In the genomic region with DNA sequence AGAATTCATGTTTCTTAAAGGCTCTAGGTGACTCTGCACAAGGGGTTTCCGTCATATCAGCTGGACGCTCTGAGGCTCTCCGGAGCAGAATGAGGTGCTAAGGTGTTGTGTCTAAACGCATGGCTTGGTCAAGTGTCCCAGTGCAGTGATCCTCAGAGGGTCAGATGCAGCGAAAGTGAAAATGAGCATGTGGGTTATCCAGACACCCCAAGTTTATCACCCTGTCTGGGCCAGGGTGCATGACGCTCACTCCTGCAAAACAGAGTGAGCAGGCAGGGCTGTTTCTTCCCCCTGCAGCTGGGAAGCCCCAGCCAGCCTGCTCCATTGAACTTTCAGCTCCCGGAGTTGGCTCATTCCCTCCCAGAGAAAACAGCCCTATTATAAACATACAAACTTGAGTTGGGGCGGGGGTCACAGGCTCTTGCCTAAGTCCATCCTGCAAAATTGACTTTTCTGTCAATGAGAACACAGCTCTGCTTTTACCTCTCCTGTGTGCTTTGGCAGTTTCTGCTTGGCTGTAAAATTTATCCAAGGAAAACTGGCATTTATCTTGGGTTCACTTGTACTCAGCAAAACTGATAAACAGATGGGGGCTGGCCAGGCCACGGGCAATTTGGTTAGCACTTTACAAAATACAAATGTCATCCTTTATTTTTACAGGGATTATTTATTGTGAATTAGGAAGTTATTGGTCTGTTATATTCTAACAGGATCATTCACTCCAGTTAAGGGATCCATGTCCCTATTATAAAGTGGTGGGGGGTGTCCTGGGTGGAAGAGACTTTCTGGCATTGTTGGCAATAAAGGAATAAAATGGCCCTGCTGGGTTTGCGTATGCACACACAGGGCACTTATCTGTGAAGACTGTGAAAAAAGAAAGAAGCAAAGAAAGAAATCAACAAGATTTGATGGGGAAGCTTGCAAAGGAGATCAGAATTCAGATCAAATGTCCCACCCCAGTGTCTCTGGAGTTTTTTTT, we compare ENCODE assay signal across 1 cellular context.
TF ChIP-seq lines count a peak whose summit lies in the region.

No MANE protein-coding gene starts in this region.

TF ChIP-seq in HepG2, 621 proteins besides CTCF, POLR2A, EP300 and RAD21 (continued from another document and continues in another):
- TF ChIP-seq, protein P1, sequence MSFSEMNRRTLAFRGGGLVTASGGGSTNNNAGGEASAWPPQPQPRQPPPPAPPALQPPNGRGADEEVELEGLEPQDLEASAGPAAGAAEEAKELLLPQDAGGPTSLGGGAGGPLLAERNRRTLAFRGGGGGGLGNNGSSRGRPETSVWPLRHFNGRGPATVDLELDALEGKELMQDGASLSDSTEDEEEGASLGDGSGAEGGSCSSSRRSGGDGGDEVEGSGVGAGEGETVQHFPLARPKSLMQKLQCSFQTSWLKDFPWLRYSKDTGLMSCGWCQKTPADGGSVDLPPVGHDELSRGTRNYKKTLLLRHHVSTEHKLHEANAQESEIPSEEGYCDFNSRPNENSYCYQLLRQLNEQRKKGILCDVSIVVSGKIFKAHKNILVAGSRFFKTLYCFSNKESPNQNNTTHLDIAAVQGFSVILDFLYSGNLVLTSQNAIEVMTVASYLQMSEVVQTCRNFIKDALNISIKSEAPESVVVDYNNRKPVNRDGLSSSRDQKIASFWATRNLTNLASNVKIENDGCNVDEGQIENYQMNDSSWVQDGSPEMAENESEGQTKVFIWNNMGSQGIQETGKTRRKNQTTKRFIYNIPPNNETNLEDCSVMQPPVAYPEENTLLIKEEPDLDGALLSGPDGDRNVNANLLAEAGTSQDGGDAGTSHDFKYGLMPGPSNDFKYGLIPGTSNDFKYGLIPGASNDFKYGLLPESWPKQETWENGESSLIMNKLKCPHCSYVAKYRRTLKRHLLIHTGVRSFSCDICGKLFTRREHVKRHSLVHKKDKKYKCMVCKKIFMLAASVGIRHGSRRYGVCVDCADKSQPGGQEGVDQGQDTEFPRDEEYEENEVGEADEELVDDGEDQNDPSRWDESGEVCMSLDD (CRISPR knock-in tag; IDR thresholded peaks at IDR 0.05; ENCODE audit: borderline replicate concordance): peak; percentile 95
- TF ChIP-seq MTA3 (CRISPR knock-in tag; IDR thresholded peaks at IDR 0.05) (no peak), ETV6 (CRISPR knock-in tag; conservative IDR thresholded peaks at IDR 0.05) (no peak), NR2F1 (CRISPR knock-in tag; IDR thresholded peaks at IDR 0.05) (peak; percentile 59 to 62; a peak in 3 of 4 replicates), SMAD1 (CRISPR knock-in tag; IDR thresholded peaks at IDR 0.05; ENCODE audit: borderline replicate concordance, low read depth) (no peak), ARNTL (CRISPR knock-in tag; IDR thresholded peaks at IDR 0.05) (0 out of 2 replicates have a peak, but pooled peaks have one; percentile 56), ZNF572 (CRISPR knock-in tag; IDR thresholded peaks at IDR 0.05) (peak; percentile 59; the same call in 1 of the 2 replicates), SYNCRIP (IDR thresholded peaks at IDR 0.05; ENCODE audit: insufficient read depth, low read depth, low read length) (no peak), ZNF335 (CRISPR knock-in tag; IDR thresholded peaks at IDR 0.05) (no peak; the same call in 1 of the 2 replicates), ZNF33A (CRISPR knock-in tag; IDR thresholded peaks at IDR 0.05; ENCODE audit: borderline replicate concordance) (no peak), SIX1 (CRISPR knock-in tag; IDR thresholded peaks at IDR 0.05; ENCODE audit: borderline replicate concordance) (peak; percentile 62; the same call in 1 of the 2 replicates), PHF21A (CRISPR knock-in tag; IDR thresholded peaks at IDR 0.05) (peak; percentile 99), STAT5B (CRISPR knock-in tag; IDR thresholded peaks at IDR 0.05) (no peak), ZNF891 (CRISPR knock-in tag; IDR thresholded peaks at IDR 0.05) (0 out of 2 replicates have a peak, but pooled peaks have one; percentile 27), NONO (IDR thresholded peaks at IDR 0.05) (no peak), NONO (CRISPR knock-in tag; conservative IDR thresholded peaks at IDR 0.05) (peak; percentile 51; the same call in 1 of the 2 replicates), MED13 (CRISPR knock-in tag; IDR thresholded peaks at IDR 0.05) (peak; percentile 89; the same call in 1 of the 2 replicates), REL (CRISPR knock-in tag; conservative IDR thresholded peaks at IDR 0.05) (no peak), CC2D1A (CRISPR knock-in tag; IDR thresholded peaks at IDR 0.05) (0 out of 2 replicates have a peak, but pooled peaks have one; percentile 8), PHB2 (IDR thresholded peaks at IDR 0.05; ENCODE audit: partially characterized antibody) (no peak), ZFP36L2 (CRISPR knock-in tag; IDR thresholded peaks at IDR 0.05) (no peak), ZNF33B (CRISPR knock-in tag; IDR thresholded peaks at IDR 0.05) (0 out of 2 replicates have a peak, but pooled peaks have one; percentile 57), EZH2 (conservative IDR thresholded peaks at IDR 0.05; ENCODE audit: low read depth, low read length) (no peak), ZNF816 (CRISPR knock-in tag; IDR thresholded peaks at IDR 0.05; ENCODE audit: borderline replicate concordance) (peak; percentile 80), XBP1 (CRISPR knock-in tag; IDR thresholded peaks at IDR 0.05) (no peak), ATF7-NPFF (CRISPR knock-in tag; IDR thresholded peaks at IDR 0.05; ENCODE audit: low read depth) (peak; percentile 63; the same call in 1 of the 2 replicates), SCMH1 (CRISPR knock-in tag; IDR thresholded peaks at IDR 0.05; ENCODE audit: borderline replicate concordance) (no peak), ZNF790 (CRISPR knock-in tag; IDR thresholded peaks at IDR 0.05; ENCODE audit: borderline replicate concordance) (no peak; the same call in 1 of the 2 replicates), ZNF644 (CRISPR knock-in tag; IDR thresholded peaks at IDR 0.05; ENCODE audit: low read depth) (peak; percentile 92), ZFAT (CRISPR knock-in tag; conservative IDR thresholded peaks at IDR 0.05) (no peak), ZSCAN21 (CRISPR knock-in tag; IDR thresholded peaks at IDR 0.05; ENCODE audit: borderline replicate concordance) (peak; percentile 73), GATAD1 (CRISPR knock-in tag; IDR thresholded peaks at IDR 0.05) (no peak), SP2 (CRISPR knock-in tag; IDR thresholded peaks at IDR 0.05) (no peak)
- TF ChIP-seq, protein P2, sequence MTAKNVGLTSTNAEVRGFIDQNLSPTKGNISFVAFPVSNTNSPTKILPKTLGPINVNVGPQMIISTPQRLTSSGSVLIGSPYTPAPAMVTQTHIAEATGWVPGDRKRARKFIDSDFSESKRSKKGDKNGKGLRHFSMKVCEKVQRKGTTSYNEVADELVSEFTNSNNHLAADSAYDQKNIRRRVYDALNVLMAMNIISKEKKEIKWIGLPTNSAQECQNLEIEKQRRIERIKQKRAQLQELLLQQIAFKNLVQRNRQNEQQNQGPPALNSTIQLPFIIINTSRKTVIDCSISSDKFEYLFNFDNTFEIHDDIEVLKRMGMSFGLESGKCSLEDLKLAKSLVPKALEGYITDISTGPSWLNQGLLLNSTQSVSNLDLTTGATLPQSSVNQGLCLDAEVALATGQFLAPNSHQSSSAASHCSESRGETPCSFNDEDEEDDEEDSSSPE (CRISPR knock-in tag; IDR thresholded peaks at IDR 0.05): peak; percentile 29
- TF ChIP-seq, protein P3, sequence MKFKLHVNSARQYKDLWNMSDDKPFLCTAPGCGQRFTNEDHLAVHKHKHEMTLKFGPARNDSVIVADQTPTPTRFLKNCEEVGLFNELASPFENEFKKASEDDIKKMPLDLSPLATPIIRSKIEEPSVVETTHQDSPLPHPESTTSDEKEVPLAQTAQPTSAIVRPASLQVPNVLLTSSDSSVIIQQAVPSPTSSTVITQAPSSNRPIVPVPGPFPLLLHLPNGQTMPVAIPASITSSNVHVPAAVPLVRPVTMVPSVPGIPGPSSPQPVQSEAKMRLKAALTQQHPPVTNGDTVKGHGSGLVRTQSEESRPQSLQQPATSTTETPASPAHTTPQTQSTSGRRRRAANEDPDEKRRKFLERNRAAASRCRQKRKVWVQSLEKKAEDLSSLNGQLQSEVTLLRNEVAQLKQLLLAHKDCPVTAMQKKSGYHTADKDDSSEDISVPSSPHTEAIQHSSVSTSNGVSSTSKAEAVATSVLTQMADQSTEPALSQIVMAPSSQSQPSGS (CRISPR knock-in tag; IDR thresholded peaks at IDR 0.05): peak; percentile 81
- TF ChIP-seq, protein P4, sequence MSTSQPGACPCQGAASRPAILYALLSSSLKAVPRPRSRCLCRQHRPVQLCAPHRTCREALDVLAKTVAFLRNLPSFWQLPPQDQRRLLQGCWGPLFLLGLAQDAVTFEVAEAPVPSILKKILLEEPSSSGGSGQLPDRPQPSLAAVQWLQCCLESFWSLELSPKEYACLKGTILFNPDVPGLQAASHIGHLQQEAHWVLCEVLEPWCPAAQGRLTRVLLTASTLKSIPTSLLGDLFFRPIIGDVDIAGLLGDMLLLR (CRISPR knock-in tag; IDR thresholded peaks at IDR 0.05): peak; percentile 50; the same call in 1 of the 2 replicates
- TF ChIP-seq, protein P5, sequence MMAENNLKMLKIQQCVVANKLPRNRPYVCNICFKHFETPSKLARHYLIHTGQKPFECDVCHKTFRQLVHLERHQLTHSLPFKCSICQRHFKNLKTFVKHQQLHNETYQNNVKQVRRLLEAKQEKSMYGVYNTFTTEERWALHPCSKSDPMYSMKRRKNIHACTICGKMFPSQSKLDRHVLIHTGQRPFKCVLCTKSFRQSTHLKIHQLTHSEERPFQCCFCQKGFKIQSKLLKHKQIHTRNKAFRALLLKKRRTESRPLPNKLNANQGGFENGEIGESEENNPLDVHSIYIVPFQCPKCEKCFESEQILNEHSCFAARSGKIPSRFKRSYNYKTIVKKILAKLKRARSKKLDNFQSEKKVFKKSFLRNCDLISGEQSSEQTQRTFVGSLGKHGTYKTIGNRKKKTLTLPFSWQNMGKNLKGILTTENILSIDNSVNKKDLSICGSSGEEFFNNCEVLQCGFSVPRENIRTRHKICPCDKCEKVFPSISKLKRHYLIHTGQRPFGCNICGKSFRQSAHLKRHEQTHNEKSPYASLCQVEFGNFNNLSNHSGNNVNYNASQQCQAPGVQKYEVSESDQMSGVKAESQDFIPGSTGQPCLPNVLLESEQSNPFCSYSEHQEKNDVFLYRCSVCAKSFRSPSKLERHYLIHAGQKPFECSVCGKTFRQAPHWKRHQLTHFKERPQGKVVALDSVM (CRISPR knock-in tag; IDR thresholded peaks at IDR 0.05): no peak
- TF ChIP-seq, protein P6, sequence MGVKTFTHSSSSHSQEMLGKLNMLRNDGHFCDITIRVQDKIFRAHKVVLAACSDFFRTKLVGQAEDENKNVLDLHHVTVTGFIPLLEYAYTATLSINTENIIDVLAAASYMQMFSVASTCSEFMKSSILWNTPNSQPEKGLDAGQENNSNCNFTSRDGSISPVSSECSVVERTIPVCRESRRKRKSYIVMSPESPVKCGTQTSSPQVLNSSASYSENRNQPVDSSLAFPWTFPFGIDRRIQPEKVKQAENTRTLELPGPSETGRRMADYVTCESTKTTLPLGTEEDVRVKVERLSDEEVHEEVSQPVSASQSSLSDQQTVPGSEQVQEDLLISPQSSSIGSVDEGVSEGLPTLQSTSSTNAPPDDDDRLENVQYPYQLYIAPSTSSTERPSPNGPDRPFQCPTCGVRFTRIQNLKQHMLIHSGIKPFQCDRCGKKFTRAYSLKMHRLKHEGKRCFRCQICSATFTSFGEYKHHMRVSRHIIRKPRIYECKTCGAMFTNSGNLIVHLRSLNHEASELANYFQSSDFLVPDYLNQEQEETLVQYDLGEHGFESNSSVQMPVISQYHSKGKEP (CRISPR knock-in tag; IDR thresholded peaks at IDR 0.05): peak; percentile 46; the same call in 1 of the 2 replicates
- TF ChIP-seq, protein P7, sequence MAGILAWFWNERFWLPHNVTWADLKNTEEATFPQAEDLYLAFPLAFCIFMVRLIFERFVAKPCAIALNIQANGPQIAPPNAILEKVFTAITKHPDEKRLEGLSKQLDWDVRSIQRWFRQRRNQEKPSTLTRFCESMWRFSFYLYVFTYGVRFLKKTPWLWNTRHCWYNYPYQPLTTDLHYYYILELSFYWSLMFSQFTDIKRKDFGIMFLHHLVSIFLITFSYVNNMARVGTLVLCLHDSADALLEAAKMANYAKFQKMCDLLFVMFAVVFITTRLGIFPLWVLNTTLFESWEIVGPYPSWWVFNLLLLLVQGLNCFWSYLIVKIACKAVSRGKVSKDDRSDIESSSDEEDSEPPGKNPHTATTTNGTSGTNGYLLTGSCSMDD (CRISPR knock-in tag; IDR thresholded peaks at IDR 0.05): no peak
- TF ChIP-seq, protein P8, sequence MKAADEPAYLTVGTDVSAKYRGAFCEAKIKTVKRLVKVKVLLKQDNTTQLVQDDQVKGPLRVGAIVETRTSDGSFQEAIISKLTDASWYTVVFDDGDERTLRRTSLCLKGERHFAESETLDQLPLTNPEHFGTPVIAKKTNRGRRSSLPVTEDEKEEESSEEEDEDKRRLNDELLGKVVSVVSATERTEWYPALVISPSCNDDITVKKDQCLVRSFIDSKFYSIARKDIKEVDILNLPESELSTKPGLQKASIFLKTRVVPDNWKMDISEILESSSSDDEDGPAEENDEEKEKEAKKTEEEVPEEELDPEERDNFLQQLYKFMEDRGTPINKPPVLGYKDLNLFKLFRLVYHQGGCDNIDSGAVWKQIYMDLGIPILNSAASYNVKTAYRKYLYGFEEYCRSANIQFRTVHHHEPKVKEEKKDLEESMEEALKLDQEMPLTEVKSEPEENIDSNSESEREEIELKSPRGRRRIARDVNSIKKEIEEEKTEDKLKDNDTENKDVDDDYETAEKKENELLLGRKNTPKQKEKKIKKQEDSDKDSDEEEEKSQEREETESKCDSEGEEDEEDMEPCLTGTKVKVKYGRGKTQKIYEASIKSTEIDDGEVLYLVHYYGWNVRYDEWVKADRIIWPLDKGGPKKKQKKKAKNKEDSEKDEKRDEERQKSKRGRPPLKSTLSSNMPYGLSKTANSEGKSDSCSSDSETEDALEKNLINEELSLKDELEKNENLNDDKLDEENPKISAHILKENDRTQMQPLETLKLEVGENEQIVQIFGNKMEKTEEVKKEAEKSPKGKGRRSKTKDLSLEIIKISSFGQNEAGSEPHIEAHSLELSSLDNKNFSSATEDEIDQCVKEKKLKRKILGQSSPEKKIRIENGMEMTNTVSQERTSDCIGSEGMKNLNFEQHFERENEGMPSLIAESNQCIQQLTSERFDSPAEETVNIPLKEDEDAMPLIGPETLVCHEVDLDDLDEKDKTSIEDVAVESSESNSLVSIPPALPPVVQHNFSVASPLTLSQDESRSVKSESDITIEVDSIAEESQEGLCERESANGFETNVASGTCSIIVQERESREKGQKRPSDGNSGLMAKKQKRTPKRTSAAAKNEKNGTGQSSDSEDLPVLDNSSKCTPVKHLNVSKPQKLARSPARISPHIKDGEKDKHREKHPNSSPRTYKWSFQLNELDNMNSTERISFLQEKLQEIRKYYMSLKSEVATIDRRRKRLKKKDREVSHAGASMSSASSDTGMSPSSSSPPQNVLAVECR (CRISPR knock-in tag; IDR thresholded peaks at IDR 0.05; ENCODE audit: borderline replicate concordance): peak; percentile 63; the same call in 1 of the 2 replicates
- TF ChIP-seq, protein P9, sequence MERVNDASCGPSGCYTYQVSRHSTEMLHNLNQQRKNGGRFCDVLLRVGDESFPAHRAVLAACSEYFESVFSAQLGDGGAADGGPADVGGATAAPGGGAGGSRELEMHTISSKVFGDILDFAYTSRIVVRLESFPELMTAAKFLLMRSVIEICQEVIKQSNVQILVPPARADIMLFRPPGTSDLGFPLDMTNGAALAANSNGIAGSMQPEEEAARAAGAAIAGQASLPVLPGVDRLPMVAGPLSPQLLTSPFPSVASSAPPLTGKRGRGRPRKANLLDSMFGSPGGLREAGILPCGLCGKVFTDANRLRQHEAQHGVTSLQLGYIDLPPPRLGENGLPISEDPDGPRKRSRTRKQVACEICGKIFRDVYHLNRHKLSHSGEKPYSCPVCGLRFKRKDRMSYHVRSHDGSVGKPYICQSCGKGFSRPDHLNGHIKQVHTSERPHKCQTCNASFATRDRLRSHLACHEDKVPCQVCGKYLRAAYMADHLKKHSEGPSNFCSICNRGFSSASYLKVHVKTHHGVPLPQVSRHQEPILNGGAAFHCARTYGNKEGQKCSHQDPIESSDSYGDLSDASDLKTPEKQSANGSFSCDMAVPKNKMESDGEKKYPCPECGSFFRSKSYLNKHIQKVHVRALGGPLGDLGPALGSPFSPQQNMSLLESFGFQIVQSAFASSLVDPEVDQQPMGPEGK (CRISPR knock-in tag; IDR thresholded peaks at IDR 0.05): peak; percentile 98
